In the genomic region with DNA sequence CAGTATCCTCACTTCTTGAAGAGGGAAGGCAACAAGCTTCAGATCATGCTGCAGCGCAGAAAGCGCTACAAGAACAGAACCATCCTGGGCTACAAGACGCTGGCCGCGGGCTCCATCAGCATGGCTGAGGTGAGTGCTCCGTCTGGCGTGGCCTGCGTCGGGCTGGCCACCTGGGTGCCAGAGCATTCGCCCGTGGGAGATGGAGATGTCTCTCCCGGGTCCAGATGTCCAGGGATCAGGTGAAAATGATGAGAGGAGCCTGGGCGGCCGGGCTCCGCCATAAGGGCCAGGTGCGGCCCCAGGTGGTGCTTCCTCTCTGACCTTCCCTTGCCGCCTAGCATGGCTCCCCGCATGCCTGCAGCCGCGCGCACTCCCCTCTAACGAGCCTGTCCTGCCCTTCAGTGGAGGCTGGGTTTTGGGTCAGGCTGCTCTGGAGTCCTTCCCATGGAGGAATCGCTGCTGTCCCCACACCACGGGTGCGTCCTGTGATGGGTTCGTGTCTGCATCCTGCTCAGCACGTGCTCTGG, we compare ENCODE assay signal across 1 cellular context.
TF ChIP-seq lines count a peak whose summit lies in the region.

No MANE protein-coding gene starts in this region.

TF ChIP-seq in WTC11, 78 proteins besides CTCF, POLR2A, EP300 and RAD21:
- TF ChIP-seq OVOL2 (CRISPR knock-in tag; IDR thresholded peaks at IDR 0.05; ENCODE audit: borderline replicate concordance) (no peak), MXD4 (CRISPR knock-in tag; IDR thresholded peaks at IDR 0.05; ENCODE audit: borderline replicate concordance) (no peak), ESRRA (CRISPR knock-in tag; IDR thresholded peaks at IDR 0.05; ENCODE audit: borderline replicate concordance) (no peak), NR1H2 (CRISPR knock-in tag; IDR thresholded peaks at IDR 0.05) (no peak), ZNF532 (CRISPR knock-in tag; IDR thresholded peaks at IDR 0.05; ENCODE audit: borderline replicate concordance) (no peak), FOXK1 (CRISPR knock-in tag; IDR thresholded peaks at IDR 0.05) (no peak), ZBTB43 (CRISPR knock-in tag; IDR thresholded peaks at IDR 0.05) (no peak), GRHL2 (CRISPR knock-in tag; IDR thresholded peaks at IDR 0.05; ENCODE audit: insufficient replicate concordance, severe bottlenecking) (no peak)
TF ChIP-seq in WTC11: peak in this region for 0.
